In genomic region chr1:201582261-201582951, GRCh38 we compare ENCODE assay signal across 8 cellular contexts. TPM values are rescaled to one million over a fixed set of nuclear protein-coding genes. Genes with fewer than 3 reads are reported as not detected.
DNase-seq lines count a peak whose midpoint lies in the region; ATAC-seq, FAIRE-seq and TF ChIP-seq lines count a peak whose summit lies in the region.

No MANE protein-coding gene starts in this region.

- TF ChIP-seq POLR2A in A549 (IDR thresholded peaks at IDR 0.05; ENCODE audit: low read length) (no peak), lower leg skin (IDR thresholded peaks at IDR 0.05) (no peak)

- peaks cover 37% of the 10 kb centered on the region for H3K4me1 ChIP-seq in A549

- FAIRE-seq in A549 (lab: Jason Lieb, UNC): no peak

- intact Hi-C loops in left colon (cut with DNase I, micrococcal nuclease): no loop called here
- intact Hi-C loops in lower leg skin (cut with DNase I; ENCODE audit: low total_unique reads): no loop called here

- CTCF ChIA-PET in A549 (lab: Yijun Ruan, JAX): interaction anchor here (1.4 to 9.5 kb wide), 14 partner anchors 9 to 211 kb away, joined by 3 to 84 read pairs (median 6); no protein-coding TSS in a partner anchor

- no peak for TF ChIP-seq CTCF in A549 (IDR thresholded peaks at IDR 0.05)
- peak; percentile 12 for TF ChIP-seq CTCF in cardiac fibroblast (IDR thresholded peaks at IDR 0.05; ENCODE audit: low read depth, low read length)
- no peak for TF ChIP-seq CTCF in lower leg skin (IDR thresholded peaks at IDR 0.05)

- ATAC-seq in A549: peak; percentile 66 to 79; a peak in 5 of 6 replicates
- peak; percentile 32 for ATAC-seq in left colon
- ATAC-seq in GM18498 (IDR thresholded peaks at IDR 0.05; ENCODE audit: unreplicated experiment): no peak

- H3K9me3 ChIP-seq in A549: no peaks in the 10 kb centered on the region

- POLR2A ChIA-PET in A549 (lab: Yijun Ruan, JAX): interaction anchor here (0.7 kb wide), 1 partner anchor 39 kb away, joined by 3 read pairs; no protein-coding TSS in a partner anchor

- TF ChIP-seq RAD21 in A549 (conservative IDR thresholded peaks at IDR 0.05 in 1 of 2, IDR thresholded peaks at IDR 0.05 in 1 of 2): no peak
- TF ChIP-seq RAD21 in Ishikawa (IDR thresholded peaks at IDR 0.05; ENCODE audit: low read depth): no peak

- H3K4me2 ChIP-seq in A549: 0 out of 3 replicates have a peak overlapping the region, but pooled peaks have one; percentile 12

- DNase-seq in A549 (ENCODE audit: low read depth in 1 of 2, low spot score in 1 of 2) (peak in 1 of 2 experiments; percentile 18), cardiac fibroblast (ENCODE audit: low read depth in 2 of 2) (peak; percentile 70 to 75), left colon (no peak), NCI-H2081 (lab: John Stamatoyannopoulos, UW) (no peak), DMS 273 treated with DMSO at 0.1 percent for 48 hours (lab: John Stamatoyannopoulos, UW) (no peak), lower leg skin (ENCODE audit: low spot score in 2 of 2) (no peak)

- 84% methylated on average over 3 of the region's 3 CpGs for WGBS in A549 (ENCODE audit: missing lambda C conversion rate)
- 78% methylated on average over 3 of the region's 3 CpGs for WGBS in lower leg skin, 2 donors

- no peak overlapping the region for H3K4me3 ChIP-seq in A549
- no peak overlapping the region for H3K4me3 ChIP-seq in cardiac fibroblast (replicated peaks in 1 of 2; ENCODE audit: low read depth in 2 of 2, low read length in 2 of 2)
- H3K4me3 ChIP-seq in lower leg skin (ENCODE audit: low read depth, poor library complexity, severe bottlenecking): no peak overlapping the region

- TF ChIP-seq EP300 in A549 (IDR thresholded peaks at IDR 0.05): no peak
- TF ChIP-seq EP300 in Ishikawa (IDR thresholded peaks at IDR 0.05; ENCODE audit: borderline replicate concordance): no peak

- peak overlapping the region; percentile 23 to 73; a peak in 5 of 6 replicates for H3K27ac ChIP-seq in A549

TF ChIP-seq in A549, 52 proteins besides CTCF, POLR2A, EP300 and RAD21:
- TF ChIP-seq MAFK (IDR thresholded peaks at IDR 0.05; ENCODE audit: partially characterized antibody) (peak; percentile 79), FOSB (CRISPR knock-in tag; IDR thresholded peaks at IDR 0.05) (no peak)
TF ChIP-seq in A549: peak in this region for 1.

TF ChIP-seq in Ishikawa, 13 proteins besides CTCF, POLR2A, EP300 and RAD21:
- no peak for TF ChIP-seq FOXM1 (IDR thresholded peaks at IDR 0.05; ENCODE audit: borderline replicate concordance, low read depth)
- 0 out of 2 replicates have a peak, but pooled peaks have one; percentile 19 for TF ChIP-seq NFIC (IDR thresholded peaks at IDR 0.05)

RNA-seq across cellular contexts. Expression of gene NAV1, which starts 43.5 kb away (rescaled TPM):
- polyA plus RNA-seq in A549 (2011; rRNA removed) (3.7 and 6.4 TPM in 2 replicates), A549 (2017; fragmentation: RNase III; extraction: RNeasy Plus Mini Kit Qiagen cat#74134 plus additional on column Dnase treatment) (6.1 to 8.4 TPM (median 6.6 TPM) in 3 replicates)
- polyA plus RNA-seq in A549 (2012; cell fraction: cytosol; rRNA removed): 2.0 and 3.1 TPM in 2 replicates
- 5.0 and 5.5 TPM in 2 replicates for polyA plus RNA-seq in A549 (2012; cell fraction: nucleus; rRNA removed)
- 11.7 and 12.6 TPM in 2 replicates for polyA minus RNA-seq in A549 (2011; rRNA and poly(A)+ RNA removed)
- total RNA-seq in left colon (10 to 100 TPM; 13.6 to 25.1 TPM), lower leg skin (10 to 100 TPM; 12.1 to 34.2 (median 19.2) TPM)

Comparison
In these comparisons a context has a peak if more than half of its experiments do, and no peak if none do; other contexts are left out.
1. DNase-seq: peak in cardiac fibroblast (2 of 2); none in left colon (0 of 2), NCI-H2081 (0 of 2), DMS 273 treated with DMSO at 0.1 percent for 48 hours (single experiment) and lower leg skin (0 of 2).